Comparison of ENCODE assay signal across 13 cellular contexts in the genomic region with DNA sequence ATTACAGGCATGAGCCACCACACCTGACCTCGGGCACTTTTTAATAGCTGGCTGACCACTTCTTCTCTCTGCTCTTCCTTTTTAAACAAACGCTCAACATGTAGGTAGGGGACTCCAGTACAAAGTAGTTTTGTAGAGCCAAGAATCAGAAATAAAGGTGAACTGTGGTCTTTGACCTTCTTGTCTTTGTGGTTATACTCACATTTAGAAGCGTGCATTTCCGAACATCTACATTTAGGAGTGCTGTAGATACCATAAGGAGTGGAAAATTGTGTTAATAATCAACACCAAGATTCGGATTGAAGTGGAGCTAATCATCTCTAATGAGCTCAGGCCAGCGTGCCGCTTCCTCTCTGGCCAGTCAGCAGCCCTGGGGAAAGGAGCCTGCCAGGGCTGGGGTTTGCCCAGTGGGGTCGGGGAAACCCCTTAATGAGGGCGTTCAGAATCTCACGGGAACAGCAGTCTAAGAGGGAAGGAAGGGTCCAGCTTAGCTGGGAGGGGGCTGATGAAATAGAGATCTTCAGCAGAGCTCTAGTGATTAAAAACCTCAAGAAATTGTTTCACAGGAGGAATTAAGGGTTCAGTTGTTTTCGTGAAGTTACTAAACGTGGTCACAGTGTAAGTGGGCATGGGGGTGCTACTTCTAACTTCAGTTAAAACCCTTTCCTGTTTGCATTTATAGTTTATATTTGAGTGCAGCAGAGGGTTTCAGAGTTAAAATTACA.
DNase-seq lines count a peak whose midpoint lies in the region; ATAC-seq, FAIRE-seq and TF ChIP-seq lines count a peak whose summit lies in the region.
"Had no signal": no experiment of that assay in that cellular context is flagged by ENCODE, and none has a peak within 500 bp of the region (broad histone marks: within the 10 kb centered on the region; RNA-seq: fewer than 3 reads in every experiment).

No MANE protein-coding gene starts in this region.

- DNase-seq in GM12892 (ENCODE audit: insufficient read length) (no peak), NAMALWA (ENCODE audit: low spot score) (peak; percentile 61), SHP77 treated with DMSO at 0.1 percent for 48 hours (lab: John Stamatoyannopoulos, UW) (no peak)
- DNase-seq in effector memory CD4-positive, alpha-beta T cell, result no peak
- no peak for DNase-seq in activated T-cell treated with anti-CD3 and anti-CD28 coated beads, Interleukin-2, amount 50 U/mL, for 4 hours
- DNase-seq: left cardiac atrium, NCI-H345, psoas muscle had no signal

- H3K27me3 ChIP-seq in effector memory CD4-positive, alpha-beta T cell (replicated peaks; ENCODE audit: control insufficient read depth, insufficient read depth, low read length, poor library complexity, severe bottlenecking), result no peaks in the 10 kb centered on the region

- TF ChIP-seq POLR2A in GM12892 (IDR thresholded peaks at IDR 0.05; ENCODE audit: low read depth, low read length), result no peak

- peaks cover 16% of the 10 kb centered on the region for H3K27me3 Mint-ChIP-seq in activated T-cell treated with anti-CD3 and anti-CD28 coated beads, Interleukin-2, amount 50 U/mL, for 4 hours (ENCODE audit: low read depth)
- H3K27me3 Mint-ChIP-seq: IgD-negative memory B cell had no signal

- H3K4me3 Mint-ChIP-seq in activated T-cell treated with anti-CD3 and anti-CD28 coated beads, Interleukin-2, amount 50 U/mL, for 4 hours, result no peak overlapping the region

- no peaks in the 10 kb centered on the region for H3K4me1 ChIP-seq in effector memory CD4-positive, alpha-beta T cell (ENCODE audit: control insufficient read depth, insufficient read depth, low read length, poor library complexity, severe bottlenecking)

- H3K9me3 Mint-ChIP-seq in activated T-cell treated with anti-CD3 and anti-CD28 coated beads, Interleukin-2, amount 50 U/mL, for 4 hours, result no peaks in the 10 kb centered on the region
- H3K9me3 Mint-ChIP-seq: IgD-negative memory B cell had no signal

- H3K36me3 ChIP-seq in effector memory CD4-positive, alpha-beta T cell (ENCODE audit: control insufficient read depth, insufficient read depth, low read length), result no peaks in the 10 kb centered on the region

- H3K36me3 Mint-ChIP-seq in activated T-cell treated with anti-CD3 and anti-CD28 coated beads, Interleukin-2, amount 50 U/mL, for 4 hours (ENCODE audit: insufficient read depth), result no peaks in the 10 kb centered on the region
- H3K36me3 Mint-ChIP-seq: IgD-negative memory B cell had no signal

- peaks cover 3% of the 10 kb centered on the region for H3K4me1 Mint-ChIP-seq in activated T-cell treated with anti-CD3 and anti-CD28 coated beads, Interleukin-2, amount 50 U/mL, for 4 hours (ENCODE audit: low read depth)

- H3K9me3 ChIP-seq in effector memory CD4-positive, alpha-beta T cell (ENCODE audit: control insufficient read depth, low read length), result no peaks in the 10 kb centered on the region
- H3K9me3 ChIP-seq: psoas muscle had no signal

- H3K4me3 ChIP-seq in effector memory CD4-positive, alpha-beta T cell (ENCODE audit: insufficient read depth, low read depth, low read length, poor library complexity, severe bottlenecking), result no peak overlapping the region
- H3K4me3 ChIP-seq: psoas muscle, SK-N-MC had no signal

- ATAC-seq in GM19463 (IDR thresholded peaks at IDR 0.05; ENCODE audit: unreplicated experiment) (peak; percentile 92), HG02943 (IDR thresholded peaks at IDR 0.05; ENCODE audit: low read depth, unreplicated experiment) (peak; percentile 86)
- ATAC-seq in activated CD4-positive, CD25-positive, alpha-beta regulatory T cell treated with anti-CD3 and anti-CD28 coated beads, Interleukin-2, amount 50 U/mL, for 24 hours, result no peak
- no peak for ATAC-seq in activated T-cell treated with anti-CD3 and anti-CD28 coated beads, Interleukin-2, amount 50 U/mL, for 4 hours
- ATAC-seq: left cardiac atrium, psoas muscle had no signal

- H3K27ac ChIP-seq in effector memory CD4-positive, alpha-beta T cell (ENCODE audit: insufficient read depth, low read length, poor library complexity, severe bottlenecking), result no peak overlapping the region
- H3K27ac ChIP-seq: psoas muscle, SK-N-MC had no signal

- peak; percentile 44 for FAIRE-seq in GM12892 (lab: Jason Lieb, UNC)

Comparison
In these comparisons a context has a peak if more than half of its experiments do, and no peak if none do; other contexts are left out.
1. ATAC-seq: peak in GM19463 (single experiment) and HG02943 (single experiment); none in activated CD4-positive, CD25-positive, alpha-beta regulatory T cell treated with anti-CD3 and anti-CD28 coated beads, Interleukin-2, amount 50 U/mL, for 24 hours (0 of 2) and activated T-cell treated with anti-CD3 and anti-CD28 coated beads, Interleukin-2, amount 50 U/mL, for 4 hours (0 of 2).